Comparison of ENCODE assay signal across 20 cellular contexts in genomic region chr6:83893024-83893423, GRCh38. TPM values are rescaled to one million over a fixed set of nuclear protein-coding genes. Genes with fewer than 3 reads are reported as not detected.
DNase-seq lines count a peak whose midpoint lies in the region; ATAC-seq and FAIRE-seq lines count a peak whose summit lies in the region.
"Had no signal": no experiment of that assay in that cellular context is flagged by ENCODE, and none has a peak within 500 bp of the region (broad histone marks: within the 10 kb centered on the region; RNA-seq: fewer than 3 reads in every experiment).

No MANE protein-coding gene starts in this region.

- H3K27me3 ChIP-seq in small intestine (ENCODE audit: control insufficient read depth in 2 of 2, insufficient read depth in 2 of 2, low read length in 2 of 2): no peaks in the 10 kb centered on the region
- H3K27me3 ChIP-seq: Peyer's patch had no signal

- no peak overlapping the region for H3K4me3 ChIP-seq in small intestine (ENCODE audit: low read depth in 1 of 2, low read length in 2 of 2)
- H3K4me3 ChIP-seq: Peyer's patch had no signal

- DNase-seq in NCI-H1105 treated with DMSO at 0.1 percent for 48 hours (lab: John Stamatoyannopoulos, UW) (peak; percentile 5), NCI-H1105 (lab: John Stamatoyannopoulos, UW) (no peak), NCI-H2029 (lab: John Stamatoyannopoulos, UW) (peak; percentile 52), NCI-H510A treated with DMSO at 0.1 percent for 48 hours (lab: John Stamatoyannopoulos, UW) (peak; percentile 53), small intestine (no peak), NCI-H1048 (lab: John Stamatoyannopoulos, UW) (no peak)
- DNase-seq in stimulated activated naive CD8-positive, alpha-beta T cell treated with anti-CD3 and anti-CD28 coated beads, Interleukin-15, Interleukin-2, amounts not matched to agents 100 U/mL and 50 U/mL, for 24 hours: no peak
- no peak for DNase-seq in stimulated activated CD4-positive, alpha-beta T cell treated with anti-CD3 and anti-CD28 coated beads, Interleukin-2, amount 100 ng/mL, for 24 hours
- DNase-seq: CD8-positive, alpha-beta T cell; NCI-H1092 treated with DMSO at 0.1 percent for 48 hours; NCI-H82; Peyer's patch; Right ventricle myocardium superior; SK-N-SH; T-helper 17 cell had no signal

- no peaks in the 10 kb centered on the region for H3K4me1 ChIP-seq in small intestine (ENCODE audit: control insufficient read depth in 2 of 2, insufficient read depth in 1 of 2, low read depth in 1 of 2, low read length in 1 of 2)
- H3K4me1 ChIP-seq: Peyer's patch had no signal

- peaks cover 0 to 2% of the 10 kb centered on the region in 2 donors for H3K36me3 ChIP-seq in small intestine (ENCODE audit: control insufficient read depth in 2 of 2, insufficient read depth in 2 of 2, low read length in 2 of 2)

- ATAC-seq in stimulated activated naive CD8-positive, alpha-beta T cell treated with anti-CD3 and anti-CD28 coated beads, Interleukin-15, Interleukin-2, amounts not matched to agents 100 U/mL and 50 U/mL, for 24 hours: no peak
- ATAC-seq: CD8-positive, alpha-beta T cell; HCT116; HepG2; T-helper 17 cell had no signal

- peak; percentile 23 for FAIRE-seq in small intestine (lab: Jason Lieb, UNC)
- FAIRE-seq: HepG2 had no signal

- no peak overlapping the region for H3K27ac ChIP-seq in small intestine (ENCODE audit: low read depth in 1 of 2, low read length in 1 of 2)
- H3K27ac ChIP-seq: 22Rv1, KMS-11, Peyer's patch had no signal

- 55 to 92% (median 89%) methylated on average over 1 of the region's 1 CpG for WGBS in small intestine, 3 donors

- no peaks in the 10 kb centered on the region for H3K9me3 ChIP-seq in small intestine (ENCODE audit: control insufficient read depth, low read depth)
- H3K9me3 ChIP-seq: Peyer's patch, SK-N-SH had no signal

RNA-seq across cellular contexts. Expression of gene CYB5R4, which starts 33.5 kb away (rescaled TPM):
- polyA plus RNA-seq in small intestine: 10 to 100 TPM; 10.3 to 15.4 (median 13.3) TPM

RNA-seq across cellular contexts. Expression of gene RIPPLY2, which starts 39.9 kb away (rescaled TPM):
- under 1 TPM in 1 of 3 donors, not detected in 2; 0.67 TPM for polyA plus RNA-seq in small intestine
- polyA plus RNA-seq: BJ, HepG2 had no signal

Comparison
In these comparisons a context has a peak if more than half of its experiments do, and no peak if none do; other contexts are left out.
1. DNase-seq: peak in NCI-H1105 treated with DMSO at 0.1 percent for 48 hours (single experiment), NCI-H2029 (single experiment) and NCI-H510A treated with DMSO at 0.1 percent for 48 hours (single experiment); none in NCI-H1105 (single experiment), small intestine (single experiment), stimulated activated naive CD8-positive, alpha-beta T cell treated with anti-CD3 and anti-CD28 coated beads, Interleukin-15, Interleukin-2, amounts not matched to agents 100 U/mL and 50 U/mL, for 24 hours (single experiment), NCI-H1048 (single experiment) and stimulated activated CD4-positive, alpha-beta T cell treated with anti-CD3 and anti-CD28 coated beads, Interleukin-2, amount 100 ng/mL, for 24 hours (0 of 2).